Comparison of ENCODE assay signal across 16 cellular contexts in genomic region chr6:496649-497048, GRCh38.
"Had no signal": no experiment of that assay in that cellular context is flagged by ENCODE, and none has a peak within 500 bp of the region (broad histone marks: within the 10 kb centered on the region; RNA-seq: fewer than 3 reads in every experiment).

No MANE protein-coding gene starts in this region.

- H3K9me3 ChIP-seq: ascending aorta, colonic mucosa, tibial nerve had no signal

- H3K4me3 ChIP-seq: ascending aorta, colonic mucosa, lung, tibial nerve had no signal

- H3K4me1 Mint-ChIP-seq: neural crest cell had no signal

- H3K36me3 ChIP-seq: colonic mucosa had no signal

- DNase-seq: activated CD4-positive, alpha-beta T cell treated with anti-CD3 and anti-CD28 coated beads, Interleukin-2, amount 50 U/mL, for 48 hours; activated CD8-positive, alpha-beta memory T cell treated with anti-CD3 and anti-CD28 coated beads, Interleukin-2, amount 50 U/mL, for 48 hours; activated effector memory CD4-positive, alpha-beta T cell treated with anti-CD3 and anti-CD28 coated beads, Interleukin-2, amount 50 U/mL, for 16 hours; colonic mucosa; hypothalamus; kidney; SIG-M5; stimulated activated naive CD4-positive, alpha-beta T cell; T-helper 1 cell had no signal

- H3K4me1 ChIP-seq: ascending aorta, colonic mucosa, tibial nerve had no signal

- H3K27me3 Mint-ChIP-seq: central memory CD8-positive, alpha-beta T cell; progenitor cell of endocrine pancreas had no signal

- ATAC-seq: activated CD4-positive, CD25-positive, alpha-beta regulatory T cell treated with anti-CD3 and anti-CD28 coated beads, Interleukin-2, amount 50 U/mL, for 24 hours had no signal

- H3K4me3 Mint-ChIP-seq: central memory CD8-positive, alpha-beta T cell; neural crest cell had no signal

- H3K27ac ChIP-seq: ascending aorta, colonic mucosa, tibial nerve had no signal

- H3K27me3 ChIP-seq: ascending aorta, colonic mucosa, tibial nerve had no signal

- H3K27ac Mint-ChIP-seq: progenitor cell of endocrine pancreas had no signal

- H3K9me3 Mint-ChIP-seq: central memory CD8-positive, alpha-beta T cell had no signal
